In genomic region chr4:48047896-48048295, GRCh38 we compare ENCODE assay signal across 1 cellular context.
TF ChIP-seq lines count a peak whose summit lies in the region.

No MANE protein-coding gene starts in this region.

TF ChIP-seq in HepG2, 621 proteins besides CTCF, POLR2A, EP300 and RAD21 (continued from another document):
- no peak for TF ChIP-seq ZNF512 (CRISPR knock-in tag; IDR thresholded peaks at IDR 0.05)
- no peak for TF ChIP-seq ARNT (IDR thresholded peaks at IDR 0.05)
- no peak for TF ChIP-seq TOE1 (CRISPR knock-in tag; IDR thresholded peaks at IDR 0.05)
- TF ChIP-seq ZNF609 (CRISPR knock-in tag; IDR thresholded peaks at IDR 0.05; ENCODE audit: borderline replicate concordance) = no peak
- TF ChIP-seq SUZ12 (IDR thresholded peaks at IDR 0.05; ENCODE audit: low read depth, low read length) = no peak
- no peak for TF ChIP-seq RFX1 (IDR thresholded peaks at IDR 0.05)
- TF ChIP-seq LCORL (IDR thresholded peaks at IDR 0.05) = no peak
- TF ChIP-seq LCORL (CRISPR knock-in tag; IDR thresholded peaks at IDR 0.05) = no peak
- no peak for TF ChIP-seq PRDM4 (CRISPR knock-in tag; IDR thresholded peaks at IDR 0.05; ENCODE audit: borderline replicate concordance)
- no peak for TF ChIP-seq ZNF441 (CRISPR knock-in tag; IDR thresholded peaks at IDR 0.05; ENCODE audit: borderline replicate concordance)
- no peak for TF ChIP-seq ZNF563 (CRISPR knock-in tag; IDR thresholded peaks at IDR 0.05)
